ENCODE assay signal across 35 cellular contexts in genomic region chr11:33606762-33607161, GRCh38.
"Had no signal": no experiment of that assay in that cellular context is flagged by ENCODE, and none has a peak within 500 bp of the region (broad histone marks: within the 10 kb centered on the region; RNA-seq: fewer than 3 reads in every experiment).

No MANE protein-coding gene starts in this region.

- H3K36me3 Mint-ChIP-seq: activated CD4-positive, alpha-beta memory T cell treated with anti-CD3 and anti-CD28 coated beads for 36 hours; activated naive CD4-positive, alpha-beta T cell treated with anti-CD3 and anti-CD28 coated beads, Interleukin-2, amount 50 U/mL, for 72 hours had no signal

- H3K4me3 ChIP-seq: adrenal gland, Peyer's patch had no signal

- H3K36me3 ChIP-seq: adrenal gland, Peyer's patch had no signal

- H3K27ac Mint-ChIP-seq: activated B cell treated with CpG ODN at 0.5 μM for 24 hours; activated CD4-positive, alpha-beta memory T cell treated with anti-CD3 and anti-CD28 coated beads for 36 hours; activated naive CD4-positive, alpha-beta T cell treated with anti-CD3 and anti-CD28 coated beads for 36 hours; activated naive CD4-positive, alpha-beta T cell treated with anti-CD3 and anti-CD28 coated beads, Interleukin-2, amount 50 U/mL, for 72 hours; activated T-helper 1 cell treated with anti-CD3 and anti-CD28 coated beads, Interleukin-12 subunit alpha, Interleukin-12 subunit beta, Interleukin-2, Interleukin-4 antibody, amounts not matched to agents 30 ng/mL and 10 ng/mL and 1 ng/mL, durations not matched to agents 14 hours and 24 hours and 36 hours; brain had no signal

- H3K27ac ChIP-seq: adrenal gland, Peyer's patch, RWPE1, VCaP had no signal

- H3K9me3 Mint-ChIP-seq: activated B cell treated with CpG ODN at 0.5 μM for 24 hours; activated CD4-positive, alpha-beta memory T cell treated with anti-CD3 and anti-CD28 coated beads for 36 hours; activated naive CD4-positive, alpha-beta T cell treated with anti-CD3 and anti-CD28 coated beads for 36 hours; activated naive CD4-positive, alpha-beta T cell treated with anti-CD3 and anti-CD28 coated beads, Interleukin-2, amount 50 U/mL, for 72 hours; activated T-cell treated with anti-CD3 and anti-CD28 coated beads, Interleukin-2, amount 50 U/mL, for 4 hours; activated T-helper 1 cell treated with anti-CD3 and anti-CD28 coated beads, Interleukin-12 subunit alpha, Interleukin-12 subunit beta, Interleukin-2, Interleukin-4 antibody, amounts not matched to agents 30 ng/mL and 10 ng/mL and 1 ng/mL, durations not matched to agents 14 hours and 24 hours and 36 hours had no signal

- H3K4me1 Mint-ChIP-seq: activated B cell treated with CpG ODN at 0.5 μM for 24 hours had no signal

- H3K4me3 Mint-ChIP-seq: activated B cell treated with CpG ODN at 0.5 μM for 24 hours; activated CD4-positive, alpha-beta memory T cell treated with anti-CD3 and anti-CD28 coated beads for 36 hours; activated naive CD4-positive, alpha-beta T cell treated with anti-CD3 and anti-CD28 coated beads for 36 hours; activated T-cell treated with anti-CD3 and anti-CD28 coated beads, Interleukin-2, amount 50 U/mL, for 4 hours; activated T-helper 1 cell treated with anti-CD3 and anti-CD28 coated beads, Interleukin-12 subunit alpha, Interleukin-12 subunit beta, Interleukin-2, Interleukin-4 antibody, amounts not matched to agents 30 ng/mL and 10 ng/mL and 1 ng/mL, durations not matched to agents 14 hours and 24 hours and 36 hours; brain had no signal

- H3K27me3 ChIP-seq: adrenal gland, Peyer's patch had no signal

- H3K9me3 ChIP-seq: adrenal gland, Peyer's patch had no signal

- ATAC-seq: activated naive CD4-positive, alpha-beta T cell treated with anti-CD3 and anti-CD28 coated beads, Interleukin-2, amount 50 U/mL, for 72 hours; activated T-cell treated with anti-CD3 and anti-CD28 coated beads, Interleukin-2, amount 50 U/mL, for 4 hours; PC-3 had no signal

- DNase-seq: activated B cell treated with CpG ODN at 0.5 μM for 24 hours; activated CD4-positive, alpha-beta memory T cell treated with anti-CD3 and anti-CD28 coated beads for 36 hours; activated CD4-positive, alpha-beta T cell treated with anti-CD3 and anti-CD28 coated beads for 4 hours; activated CD4-positive, alpha-beta T cell treated with anti-CD3 and anti-CD28 coated beads, Interleukin-2, amount 50 U/mL, for 1 hour; activated CD4-positive, CD25-positive, alpha-beta regulatory T cell treated with anti-CD3 and anti-CD28 coated beads, Interleukin-2, amount 50 U/mL, for 72 hours; activated CD8-positive, alpha-beta memory T cell treated with anti-CD3 and anti-CD28 coated beads, Interleukin-2, amount 50 U/mL, for 4 hours; activated gamma-delta T cell treated with Interleukin-2 at 50 U/mL for 16 hours; activated naive CD4-positive, alpha-beta T cell treated with anti-CD3 and anti-CD28 coated beads for 36 hours; activated T-cell treated with anti-CD3 and anti-CD28 coated beads for 4 hours; activated T-cell treated with anti-CD3 and anti-CD28 coated beads, Interleukin-2, amount 50 U/mL, for 4 hours; adrenal gland; caudate nucleus; NCI-H1092 treated with DMSO at 0.1 percent for 48 hours; NCI-H1417; NCI-H146; NCI-H187; NCI-H2029 treated with DMSO at 0.1 percent for 48 hours; NCI-H2107; NCI-H2171; NCI-H510A; NCI-H526; NCI-H748 treated with DMSO at 0.1 percent for 48 hours; NK-92 treated with Interleukin-12 subunit alpha and Interleukin-12 subunit beta, amount 100 ng/mL, for 24 hours; PC-3; Peyer's patch; Right ventricle myocardium superior; SW 1271; T-helper 1 cell; T-helper 2 cell; T-helper 9 cell had no signal

- H3K4me1 ChIP-seq: adrenal gland, Peyer's patch had no signal
